ENCODE assay signal across 25 cellular contexts in genomic region chr6:2305951-2306350, GRCh38.
"Had no signal": no experiment of that assay in that cellular context is flagged by ENCODE, and none has a peak within 500 bp of the region (broad histone marks: within the 10 kb centered on the region; RNA-seq: fewer than 3 reads in every experiment).

No MANE protein-coding gene starts in this region.

- H3K4me3 ChIP-seq: stomach, suprapubic skin, testis, thoracic aorta, thyroid gland, tibial artery, tibial nerve, transverse colon, upper lobe of left lung, upper lobe of right lung, uterus, vagina had no signal

- H3K27me3 ChIP-seq: stomach, suprapubic skin, testis, thyroid gland, tibial artery, tibial nerve, transverse colon, upper lobe of left lung, upper lobe of right lung, uterus, vagina had no signal

- H3K4me1 ChIP-seq: stomach, suprapubic skin, testis, thyroid gland, tibial artery, tibial nerve, upper lobe of left lung, upper lobe of right lung, uterus, vagina had no signal

- H3K27ac ChIP-seq: stomach, suprapubic skin, testis, thoracic aorta, thyroid gland, tibial artery, tibial nerve, transverse colon, upper lobe of left lung, upper lobe of right lung, uterus, vagina had no signal

- H3K9me3 ChIP-seq: suprapubic skin, testis, thoracic aorta, thyroid gland, transverse colon, upper lobe of left lung, uterus, vagina had no signal

- FAIRE-seq: urothelium cell line had no signal

- H3K36me3 ChIP-seq: suprapubic skin, thoracic aorta, thyroid gland, tibial artery, transverse colon, upper lobe of left lung, upper lobe of right lung, uterus, vagina had no signal

- DNase-seq: stimulated activated CD4-positive, alpha-beta T cell treated with anti-CD3 and anti-CD28 coated beads, Interleukin-2, amount 100 ng/mL, for 48 hours; stimulated activated CD4-positive, alpha-beta T cell treated with anti-CD3 and anti-CD28 coated beads, Interleukin-4, amount 100 ng/mL, for 1 hour; stimulated activated CD4-positive, alpha-beta T cell treated with anti-CD3 and anti-CD28 coated beads, Interleukin-4, amount 100 ng/mL, for 24 hours; stimulated activated CD4-positive, alpha-beta T cell treated with anti-CD3 and anti-CD28 coated beads, Interleukin-4, amount 100 ng/mL, for 4 hours; stimulated activated CD8-positive, alpha-beta memory T cell treated with anti-CD3 and anti-CD28 coated beads, Interleukin-4, amount 100 ng/mL, for 48 hours; stimulated activated naive B cell treated with anti-CD40 and anti-IgM and Interleukin-4, amounts not matched to agents 10 μg/mL and 1 μg/mL and 100 μg/mL, for 72 hours; stimulated activated naive CD4-positive, alpha-beta T cell; stimulated activated naive CD4-positive, alpha-beta T cell treated with Interleukin-2 at 50 U/mL for 16 hours; stimulated activated naive CD8-positive, alpha-beta T cell treated with anti-CD3 and anti-CD28 coated beads, Interleukin-15, amount 100 ng/mL, for 72 hours; stimulated activated naive CD8-positive, alpha-beta T cell treated with anti-CD3 and anti-CD28 coated beads, Interleukin-15, Interleukin-2, amounts not matched to agents 100 U/mL and 50 U/mL, for 24 hours; stomach; substantia nigra; testis; thyroid gland; tibial artery; transverse colon; trophoblast cell; upper lobe of left lung; upper lobe of right lung; uterus had no signal
